15 cellular contexts compared by ENCODE assay signal in genomic region chr12:113822986-113823385, GRCh38.
DNase-seq lines count a peak whose midpoint lies in the region; TF ChIP-seq lines count a peak whose summit lies in the region.
"Had no signal": no experiment of that assay in that cellular context is flagged by ENCODE, and none has a peak within 500 bp of the region (broad histone marks: within the 10 kb centered on the region; RNA-seq: fewer than 3 reads in every experiment).

No MANE protein-coding gene starts in this region.

- peaks cover 5% of the 10 kb centered on the region for H3K9me3 Mint-ChIP-seq in glutamatergic neuron (ENCODE audit: unreplicated experiment)

- peak; percentile 24 for DNase-seq in DMS 273 (lab: John Stamatoyannopoulos, UW; ENCODE audit: unreplicated experiment)
- DNase-seq in DMS 273 treated with DMSO at 0.1 percent for 48 hours (lab: John Stamatoyannopoulos, UW): no peak
- peak; percentile 44 to 76 for DNase-seq in NCI-H524 (lab: John Stamatoyannopoulos, UW)
- peak; percentile 71 for DNase-seq in glutamatergic neuron
- DNase-seq in pons (ENCODE audit: low spot score): peak; percentile 26
- no peak for DNase-seq in mucosa of gallbladder (ENCODE audit: low spot score)
- no peak for DNase-seq in activated CD4-positive, alpha-beta T cell treated with anti-CD3 and anti-CD28 coated beads for 48 hours
- DNase-seq in NCI-H748 (lab: John Stamatoyannopoulos, UW; ENCODE audit: unreplicated experiment): no peak
- DNase-seq: AML-193, GF-D8, KBM-7, NCI-H1105, NCI-H187, NCI-H748 treated with DMSO at 0.1 percent for 48 hours, Right ventricle myocardium superior had no signal

- H3K36me3 Mint-ChIP-seq in glutamatergic neuron (ENCODE audit: unreplicated experiment): peaks cover 4% of the 10 kb centered on the region

- TF ChIP-seq CTCF in glutamatergic neuron (IDR thresholded peaks at IDR 0.05; ENCODE audit: partially characterized antibody, unreplicated experiment): no peak

- H3K27ac Mint-ChIP-seq in glutamatergic neuron (ENCODE audit: unreplicated experiment): peak overlapping the region; percentile 69

- H3K4me1 Mint-ChIP-seq in glutamatergic neuron (ENCODE audit: low read depth, unreplicated experiment): peaks cover 35% of the 10 kb centered on the region

- H3K4me3 Mint-ChIP-seq in glutamatergic neuron (ENCODE audit: unreplicated experiment): peak overlapping the region; percentile 43

- H3K27me3 Mint-ChIP-seq in glutamatergic neuron (ENCODE audit: unreplicated experiment): peaks cover 5% of the 10 kb centered on the region

Comparison
In these comparisons a context has a peak if more than half of its experiments do, and no peak if none do; other contexts are left out.
1. DNase-seq: peak in DMS 273 (single experiment), NCI-H524 (2 of 2), glutamatergic neuron (single experiment) and pons (single experiment); none in DMS 273 treated with DMSO at 0.1 percent for 48 hours (single experiment), mucosa of gallbladder (single experiment), activated CD4-positive, alpha-beta T cell treated with anti-CD3 and anti-CD28 coated beads for 48 hours (single experiment) and NCI-H748 (single experiment).